ENCODE assay signal across 1 cellular context in the genomic region with DNA sequence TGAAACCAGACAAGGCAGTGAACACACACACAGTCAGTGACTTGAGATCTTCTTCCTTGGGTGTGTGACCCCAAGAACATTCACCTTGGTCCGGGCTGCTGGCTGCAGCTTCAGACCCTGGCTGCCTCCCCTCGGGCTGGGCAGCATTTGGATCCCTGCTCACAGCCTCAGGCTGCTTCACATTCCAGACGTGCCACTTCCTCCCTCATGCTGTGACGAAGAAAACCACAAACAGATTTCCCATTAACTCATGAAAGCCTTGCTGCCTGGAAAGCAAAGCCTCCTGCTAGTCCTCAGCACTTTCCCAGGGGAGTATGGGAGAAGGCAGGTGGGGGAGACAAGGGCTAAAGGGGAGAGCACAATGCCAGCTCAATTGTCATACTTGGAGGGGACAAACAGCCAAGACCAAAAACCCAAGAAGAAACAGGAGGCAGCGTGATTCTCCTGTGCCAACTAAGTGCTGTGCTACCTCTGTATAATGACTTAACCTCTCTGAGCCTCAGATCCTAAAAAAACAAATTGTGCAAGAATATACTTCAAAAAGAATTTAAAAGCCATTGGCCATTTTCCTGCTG.
TF ChIP-seq lines count a peak whose summit lies in the region.

No MANE protein-coding gene starts in this region.

TF ChIP-seq in SK-N-SH, 30 proteins besides CTCF, POLR2A, EP300 and RAD21 (continued from another document):
- TF ChIP-seq, protein P1, sequence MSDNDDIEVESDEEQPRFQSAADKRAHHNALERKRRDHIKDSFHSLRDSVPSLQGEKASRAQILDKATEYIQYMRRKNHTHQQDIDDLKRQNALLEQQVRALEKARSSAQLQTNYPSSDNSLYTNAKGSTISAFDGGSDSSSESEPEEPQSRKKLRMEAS (IDR thresholded peaks at IDR 0.05; ENCODE audit: low read depth), result peak; percentile 53; the same call in 1 of the 2 replicates
- no peak for TF ChIP-seq MEF2A (IDR thresholded peaks at IDR 0.05; ENCODE audit: borderline replicate concordance, low read depth)
- TF ChIP-seq, protein P2, sequence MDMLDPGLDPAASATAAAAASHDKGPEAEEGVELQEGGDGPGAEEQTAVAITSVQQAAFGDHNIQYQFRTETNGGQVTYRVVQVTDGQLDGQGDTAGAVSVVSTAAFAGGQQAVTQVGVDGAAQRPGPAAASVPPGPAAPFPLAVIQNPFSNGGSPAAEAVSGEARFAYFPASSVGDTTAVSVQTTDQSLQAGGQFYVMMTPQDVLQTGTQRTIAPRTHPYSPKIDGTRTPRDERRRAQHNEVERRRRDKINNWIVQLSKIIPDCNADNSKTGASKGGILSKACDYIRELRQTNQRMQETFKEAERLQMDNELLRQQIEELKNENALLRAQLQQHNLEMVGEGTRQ (IDR thresholded peaks at IDR 0.05; ENCODE audit: borderline replicate concordance, low read depth, low read length), result no peak
- TF ChIP-seq ELF1 (IDR thresholded peaks at IDR 0.05), result 0 out of 2 replicates have a peak, but pooled peaks have one; percentile 23
- TF ChIP-seq SIN3A (IDR thresholded peaks at IDR 0.05; ENCODE audit: borderline replicate concordance, low read depth, low read length), result no peak
- no peak for TF ChIP-seq FOXM1 (IDR thresholded peaks at IDR 0.05; ENCODE audit: low read depth)
- TF ChIP-seq, protein P3, sequence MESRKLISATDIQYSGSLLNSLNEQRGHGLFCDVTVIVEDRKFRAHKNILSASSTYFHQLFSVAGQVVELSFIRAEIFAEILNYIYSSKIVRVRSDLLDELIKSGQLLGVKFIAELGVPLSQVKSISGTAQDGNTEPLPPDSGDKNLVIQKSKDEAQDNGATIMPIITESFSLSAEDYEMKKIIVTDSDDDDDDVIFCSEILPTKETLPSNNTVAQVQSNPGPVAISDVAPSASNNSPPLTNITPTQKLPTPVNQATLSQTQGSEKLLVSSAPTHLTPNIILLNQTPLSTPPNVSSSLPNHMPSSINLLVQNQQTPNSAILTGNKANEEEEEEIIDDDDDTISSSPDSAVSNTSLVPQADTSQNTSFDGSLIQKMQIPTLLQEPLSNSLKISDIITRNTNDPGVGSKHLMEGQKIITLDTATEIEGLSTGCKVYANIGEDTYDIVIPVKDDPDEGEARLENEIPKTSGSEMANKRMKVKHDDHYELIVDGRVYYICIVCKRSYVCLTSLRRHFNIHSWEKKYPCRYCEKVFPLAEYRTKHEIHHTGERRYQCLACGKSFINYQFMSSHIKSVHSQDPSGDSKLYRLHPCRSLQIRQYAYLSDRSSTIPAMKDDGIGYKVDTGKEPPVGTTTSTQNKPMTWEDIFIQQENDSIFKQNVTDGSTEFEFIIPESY (IDR thresholded peaks at IDR 0.05; ENCODE audit: borderline replicate concordance, low read depth), result no peak
- TF ChIP-seq RCOR1 (IDR thresholded peaks at IDR 0.05; ENCODE audit: low read length), result no peak
- TF ChIP-seq EZH2phosphoT487 (IDR thresholded peaks at IDR 0.05; ENCODE audit: borderline replicate concordance, low read depth), result no peak
- TF ChIP-seq JUND (IDR thresholded peaks at IDR 0.05), result no peak
- TF ChIP-seq SMC3 (IDR thresholded peaks at IDR 0.05; ENCODE audit: low read depth, low read length), result no peak
- TF ChIP-seq YY1 (IDR thresholded peaks at IDR 0.05; ENCODE audit: low read depth), result no peak
- TF ChIP-seq, protein P4, sequence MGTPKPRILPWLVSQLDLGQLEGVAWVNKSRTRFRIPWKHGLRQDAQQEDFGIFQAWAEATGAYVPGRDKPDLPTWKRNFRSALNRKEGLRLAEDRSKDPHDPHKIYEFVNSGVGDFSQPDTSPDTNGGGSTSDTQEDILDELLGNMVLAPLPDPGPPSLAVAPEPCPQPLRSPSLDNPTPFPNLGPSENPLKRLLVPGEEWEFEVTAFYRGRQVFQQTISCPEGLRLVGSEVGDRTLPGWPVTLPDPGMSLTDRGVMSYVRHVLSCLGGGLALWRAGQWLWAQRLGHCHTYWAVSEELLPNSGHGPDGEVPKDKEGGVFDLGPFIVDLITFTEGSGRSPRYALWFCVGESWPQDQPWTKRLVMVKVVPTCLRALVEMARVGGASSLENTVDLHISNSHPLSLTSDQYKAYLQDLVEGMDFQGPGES (IDR thresholded peaks at IDR 0.05; ENCODE audit: low read depth, low read length), result no peak
- TF ChIP-seq RFX5 (IDR thresholded peaks at IDR 0.05; ENCODE audit: low read length), result no peak
